In the genomic region with DNA sequence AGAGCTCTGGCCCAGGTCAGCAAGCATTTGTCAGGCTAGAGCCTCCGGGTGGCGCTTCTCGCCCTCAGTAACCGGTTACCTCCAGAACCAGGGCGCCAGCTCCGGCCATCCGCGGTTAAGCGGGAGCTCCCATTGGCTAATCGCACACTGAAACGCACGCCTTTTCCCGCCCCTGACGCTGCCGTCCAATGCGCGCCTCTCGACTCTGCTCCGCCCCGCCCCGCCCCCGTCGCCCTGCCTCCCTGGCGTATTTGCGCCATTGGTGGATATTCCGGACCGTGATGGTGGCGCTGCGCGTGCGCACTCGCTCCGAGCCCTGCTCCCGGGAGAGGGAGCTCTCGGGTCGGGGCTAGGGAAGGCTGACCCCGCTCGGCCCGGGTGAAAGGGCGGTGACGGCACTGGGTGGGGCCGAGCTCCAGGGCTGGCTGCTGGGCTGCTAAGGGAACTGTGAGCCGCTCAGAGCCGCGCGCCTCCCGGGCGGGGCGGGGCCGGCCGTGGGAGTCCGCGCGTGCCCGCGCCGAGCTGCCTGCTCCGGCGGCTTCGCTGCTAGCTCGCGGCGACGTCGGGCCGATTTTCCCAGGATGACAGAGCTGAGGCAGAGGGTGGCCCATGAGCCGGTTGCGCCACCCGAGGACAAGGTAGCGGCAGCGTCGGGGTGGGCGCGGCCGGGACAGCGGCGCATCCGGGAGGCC, we compare ENCODE assay signal across 8 cellular contexts.
DNase-seq lines count a peak whose midpoint lies in the region; ATAC-seq and TF ChIP-seq lines count a peak whose summit lies in the region.

A gene (plus strand): TSS at position 497 of the 692 bp plus-strand sequence. CDS start 85 bp downstream, at position 582.

- TF ChIP-seq CTCF in MM.1S (IDR thresholded peaks at IDR 0.05; ENCODE audit: low read length) (peak; percentile 55), nephron progenitor cell (IDR thresholded peaks at IDR 0.05) (no peak)

- peak; percentile 93 for ATAC-seq in stimulated activated naive CD8-positive, alpha-beta T cell treated with anti-CD3 and anti-CD28 coated beads, Interleukin-15, amount 100 ng/mL, for 72 hours

- no peaks in the 10 kb centered on the region for H3K36me3 ChIP-seq in MM.1S (replicated peaks; ENCODE audit: insufficient read depth, low read length)

- peak within 1 kb of the TSS; percentile 87 for H3K9ac ChIP-seq in MM.1S (ENCODE audit: low read length)

- peak within 1 kb of the TSS; percentile 79 for H3K27ac ChIP-seq in MM.1S (ENCODE audit: low read length)

- H3K9me3 Mint-ChIP-seq in nephron progenitor cell = no peaks in the 10 kb centered on the region
- H3K9me3 Mint-ChIP-seq in stimulated activated naive CD8-positive, alpha-beta T cell treated with anti-CD3 and anti-CD28 coated beads, Interleukin-15, amount 100 ng/mL, for 72 hours = no peaks in the 10 kb centered on the region

- H2AFZ ChIP-seq in MM.1S (ENCODE audit: low read length) = peak within 1 kb of the TSS; percentile 95

- DNase-seq in GF-D8 (lab: John Stamatoyannopoulos, UW) (peak; percentile 95), HCEC 1CT (peak; percentile 100), MM.1S (peak; percentile 99), SIG-M5 (lab: John Stamatoyannopoulos, UW) (peak; percentile 94), activated gamma-delta T cell (lab: John Stamatoyannopoulos, UW) (peak; percentile 100), fibroblast of the conjunctiva (ENCODE audit: low read depth) (peak; percentile 98), nephron progenitor cell (peak; percentile 100)
- DNase-seq in stimulated activated naive CD8-positive, alpha-beta T cell treated with anti-CD3 and anti-CD28 coated beads, Interleukin-15, amount 100 ng/mL, for 72 hours = peak; percentile 100

- H3K79me2 ChIP-seq in MM.1S (ENCODE audit: low read length) = peaks cover 47% of the 10 kb centered on the region

- H3K27ac Mint-ChIP-seq in nephron progenitor cell = peak within 1 kb of the TSS; percentile 98
- H3K27ac Mint-ChIP-seq in stimulated activated naive CD8-positive, alpha-beta T cell treated with anti-CD3 and anti-CD28 coated beads, Interleukin-15, amount 100 ng/mL, for 72 hours = peak within 1 kb of the TSS; percentile 95 to 97

- peak within 1 kb of the TSS; percentile 97 for H3K4me3 Mint-ChIP-seq in nephron progenitor cell
- H3K4me3 Mint-ChIP-seq in stimulated activated naive CD8-positive, alpha-beta T cell treated with anti-CD3 and anti-CD28 coated beads, Interleukin-15, amount 100 ng/mL, for 72 hours = peak within 1 kb of the TSS; percentile 89

- H3K9me3 ChIP-seq in MM.1S (replicated peaks; ENCODE audit: insufficient read depth, low read length) = no peaks in the 10 kb centered on the region

- peaks cover 37% of the 10 kb centered on the region for H3K4me1 Mint-ChIP-seq in nephron progenitor cell
- peaks cover 66% of the 10 kb centered on the region for H3K4me1 Mint-ChIP-seq in stimulated activated naive CD8-positive, alpha-beta T cell treated with anti-CD3 and anti-CD28 coated beads, Interleukin-15, amount 100 ng/mL, for 72 hours

- peak within 1 kb of the TSS; percentile 87 for H3K4me2 ChIP-seq in MM.1S (ENCODE audit: low read depth, low read length)

- H3K27me3 Mint-ChIP-seq in nephron progenitor cell (ENCODE audit: low read depth, poor library complexity) = peaks cover 3% of the 10 kb centered on the region
- no peaks in the 10 kb centered on the region for H3K27me3 Mint-ChIP-seq in stimulated activated naive CD8-positive, alpha-beta T cell treated with anti-CD3 and anti-CD28 coated beads, Interleukin-15, amount 100 ng/mL, for 72 hours

- H4K20me1 ChIP-seq in MM.1S (ENCODE audit: insufficient read depth, low read length) = no peaks in the 10 kb centered on the region

- peaks cover 5% of the 10 kb centered on the region for H3K36me3 Mint-ChIP-seq in nephron progenitor cell (ENCODE audit: low read depth)

- H3K9me2 ChIP-seq in MM.1S (replicated peaks; ENCODE audit: insufficient read depth, low read length) = no peaks in the 10 kb centered on the region

- no peaks in the 10 kb centered on the region for H3K27me3 ChIP-seq in MM.1S (replicated peaks; ENCODE audit: insufficient read depth, low read length)

- peak within 1 kb of the TSS; percentile 70 for H3K4me3 ChIP-seq in MM.1S (ENCODE audit: low read length)

- H3F3A ChIP-seq in MM.1S (ENCODE audit: insufficient read depth, low read length) = peaks cover 16% of the 10 kb centered on the region

- peaks cover 15% of the 10 kb centered on the region for H3K4me1 ChIP-seq in MM.1S (ENCODE audit: low read length)

Comparison
In these comparisons a context has a peak if more than half of its experiments do, and no peak if none do; other contexts are left out.
1. Peak in every context shown above with its lines: DNase-seq, ATAC-seq, H3K4me3 ChIP-seq and H3K27ac ChIP-seq.